ENCODE assay signal across 6 cellular contexts in the genomic region with DNA sequence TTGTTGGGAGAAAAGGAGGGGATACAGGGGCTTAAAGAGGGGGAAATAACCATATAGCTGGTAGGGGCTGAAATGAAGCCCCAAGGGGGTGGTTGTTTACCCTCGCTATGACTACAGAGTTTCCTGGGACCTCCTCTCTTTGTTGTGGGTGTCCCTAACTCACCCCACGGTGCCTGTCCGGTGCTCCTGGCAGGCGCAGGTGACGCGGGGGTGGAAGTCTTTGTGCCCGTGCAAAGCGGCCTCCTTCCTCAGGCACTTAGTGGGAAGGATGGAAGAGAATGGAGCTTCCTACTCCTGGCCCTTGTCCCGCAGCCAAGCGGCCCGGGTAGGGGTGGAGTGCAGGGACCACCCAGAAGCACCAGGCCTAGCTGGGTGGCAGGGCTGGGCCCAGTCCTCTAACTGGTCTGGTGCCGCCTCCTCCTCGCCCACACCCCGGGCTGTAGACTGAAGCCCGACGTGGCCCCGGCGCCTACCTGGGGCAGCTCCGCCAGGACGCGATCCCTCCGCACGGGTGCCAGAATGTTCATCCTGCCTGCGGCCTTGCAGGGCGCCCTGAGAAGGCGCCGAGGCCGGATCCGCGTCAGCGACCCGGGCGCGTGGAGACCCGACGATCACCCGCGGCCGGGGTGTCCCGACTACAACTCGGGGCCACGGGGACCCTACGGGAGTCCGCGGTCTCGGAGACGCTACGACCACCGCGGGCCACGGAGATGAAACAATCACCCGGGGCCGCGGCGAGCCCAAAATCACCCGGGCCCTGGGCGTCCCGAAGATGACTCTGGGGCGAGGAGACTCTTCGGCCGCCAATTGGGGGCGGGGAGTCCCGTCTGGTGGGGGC. TPM values are rescaled to one million over a fixed set of nuclear protein-coding genes. Genes with fewer than 3 reads are reported as not detected.
DNase-seq lines count a peak whose midpoint lies in the region; ATAC-seq and TF ChIP-seq lines count a peak whose summit lies in the region.

No MANE protein-coding gene starts in this region.

- H3K4me3 ChIP-seq in neuronal stem cell (ENCODE audit: low read length in 2 of 2) = peak overlapping the region; percentile 89 to 92

- ATAC-seq in GM18520 (IDR thresholded peaks at IDR 0.05; ENCODE audit: unreplicated experiment) (no peak), GM21717 (IDR thresholded peaks at IDR 0.05; ENCODE audit: unreplicated experiment) (no peak)

- TF ChIP-seq CTCF in H9 (conservative IDR thresholded peaks at IDR 0.05) (no peak), GM10266 (IDR thresholded peaks at IDR 0.05; ENCODE audit: control insufficient read depth, insufficient read depth, low read depth, missing control alignments) (no peak)

- no peak overlapping the region for H2BK20ac ChIP-seq in H9 (ENCODE audit: low read depth, low read length, poor library complexity, severe bottlenecking)

- H4K5ac ChIP-seq in H9 (ENCODE audit: insufficient read length, low read depth, low read length) = no peak overlapping the region

- H3K14ac ChIP-seq in H9 (ENCODE audit: insufficient read depth, low read length) = peak overlapping the region; percentile 4
- H3K14ac ChIP-seq in neuronal stem cell (ENCODE audit: low read length) = peak overlapping the region; percentile 28

- peak overlapping the region; percentile 59 for H3K9ac ChIP-seq in H9 (ENCODE audit: extremely low read depth, insufficient read length, low read length)
- H3K9ac ChIP-seq in neuronal stem cell (ENCODE audit: low read depth, low read length, poor library complexity) = peak overlapping the region; percentile 97

- no peak overlapping the region for H3K23ac ChIP-seq in H9 (ENCODE audit: insufficient read length, low read depth, low read length)
- peak overlapping the region; percentile 53 for H3K23ac ChIP-seq in neuronal stem cell (ENCODE audit: low read depth, low read length, poor library complexity)

- no CpG with 5 or more reads among the region's 63 CpGs for WGBS in H9 (ENCODE audit: extremely low coverage, insufficient read length, low lambda C conversion rate)
- WGBS in neuronal stem cell (ENCODE audit: extremely low coverage in 2 of 2, insufficient read length in 2 of 2, insufficient replicate concordance in 1 of 2), 2 donors = no CpG with 5 or more reads among the region's 63 CpGs

- no peaks in the 10 kb centered on the region for H3K9me3 ChIP-seq in H9 (ENCODE audit: control insufficient read depth, low read depth, low read length)
- no peaks in the 10 kb centered on the region for H3K9me3 ChIP-seq in neuronal stem cell (replicated peaks in 1 of 2; ENCODE audit: control insufficient read depth in 2 of 2, insufficient read depth in 1 of 2, low read depth in 1 of 2, low read length in 2 of 2)

- H3K79me1 ChIP-seq in H9 (ENCODE audit: insufficient read depth, low read depth, low read length, poor library complexity, severe bottlenecking) (peaks cover 4% of the 10 kb centered on the region), neuronal stem cell (ENCODE audit: low read depth, low read length) (peaks cover 10% of the 10 kb centered on the region)

- peaks cover 24 to 60% of the 10 kb centered on the region in 2 donors for H3K36me3 ChIP-seq in neuronal stem cell (replicated peaks in 1 of 2; ENCODE audit: control insufficient read depth in 2 of 2, insufficient read depth in 2 of 2, low read length in 2 of 2)

- peak overlapping the region in 2 of 3 experiments; percentile 70 to 92; a peak in 3 of 7 replicates for H3K27ac Mint-ChIP-seq in H9

- H2BK5ac ChIP-seq in H9 (ENCODE audit: insufficient read length, low read length) (no peak overlapping the region), neuronal stem cell (ENCODE audit: low read length) (peak overlapping the region; percentile 11)

- peaks cover 30 to 52% of the 10 kb centered on the region in 2 experiments for H3K4me1 Mint-ChIP-seq in H9

- H2BK15ac ChIP-seq in H9 (ENCODE audit: low read depth, low read length) = no peak overlapping the region
- H2BK15ac ChIP-seq in neuronal stem cell (ENCODE audit: low read length) = peak overlapping the region; percentile 96

- no peak overlapping the region for H2AFZ ChIP-seq in H9 (ENCODE audit: low read length)
- H2AFZ ChIP-seq in neuronal stem cell (ENCODE audit: low read length) = peak overlapping the region; percentile 87

- peaks cover 8% of the 10 kb centered on the region; the same call in 1 of the 2 replicates for H3K4me1 ChIP-seq in H9 (ENCODE audit: insufficient read depth, low read length)
- H3K4me1 ChIP-seq in neuronal stem cell (ENCODE audit: control insufficient read depth in 2 of 2, insufficient read depth in 1 of 2, low read depth in 1 of 2, low read length in 2 of 2) = peaks cover 19 to 27% of the 10 kb centered on the region in 2 donors

- H3K27me3 ChIP-seq in H9 (ENCODE audit: insufficient read depth, low read length) = no peaks in the 10 kb centered on the region
- no peaks in the 10 kb centered on the region for H3K27me3 ChIP-seq in neuronal stem cell (ENCODE audit: control insufficient read depth in 3 of 3, insufficient read depth in 3 of 3, low read depth in 1 of 3, low read length in 3 of 3)

- H3K4me3 Mint-ChIP-seq in H9 = peak overlapping the region; percentile 99

- no peak overlapping the region for H3K27ac ChIP-seq in H9 (ENCODE audit: insufficient read length, low read depth, low read length)
- H3K27ac ChIP-seq in caudate nucleus (ENCODE audit: low read depth, low read length) = peak overlapping the region; percentile 77
- peak overlapping the region; percentile 66 for H3K27ac ChIP-seq in neuronal stem cell (replicated peaks; ENCODE audit: low read length)

- no peak overlapping the region for H2AK5ac ChIP-seq in H9 (ENCODE audit: insufficient read length, low read length)
- peak overlapping the region; percentile 54 for H2AK5ac ChIP-seq in neuronal stem cell (ENCODE audit: low read depth, low read length)

- H4K8ac ChIP-seq in H9 (replicated peaks; ENCODE audit: insufficient read length, low read depth, low read length) = no peak overlapping the region
- peak overlapping the region; percentile 93 for H4K8ac ChIP-seq in neuronal stem cell (ENCODE audit: low read depth, low read length)

- H2BK120ac ChIP-seq in H9 (ENCODE audit: low read depth, low read length, poor library complexity, severe bottlenecking) = no peak overlapping the region
- H2BK120ac ChIP-seq in neuronal stem cell (ENCODE audit: low read depth, low read length) = peak overlapping the region; percentile 58

- H3K27me3 Mint-ChIP-seq in H9 (ENCODE audit: low read depth) = no peaks in the 10 kb centered on the region

- no peak overlapping the region for H2BK12ac ChIP-seq in H9 (ENCODE audit: insufficient read length, low read depth, low read length)
- no peak overlapping the region for H2BK12ac ChIP-seq in neuronal stem cell (ENCODE audit: low read length)

- no peak overlapping the region for H4K91ac ChIP-seq in H9 (ENCODE audit: insufficient read length, low read depth, low read length)
- peak overlapping the region; percentile 73 for H4K91ac ChIP-seq in neuronal stem cell (ENCODE audit: low read depth, low read length, poor library complexity)

- H3K18ac ChIP-seq in H9 (ENCODE audit: insufficient read length, low read depth, low read length) (peak overlapping the region; percentile 49), neuronal stem cell (ENCODE audit: low read length) (peak overlapping the region; percentile 97)

- H4K20me1 ChIP-seq in H9 (ENCODE audit: control insufficient read depth, insufficient read depth, insufficient read length) = no peaks in the 10 kb centered on the region

- peak; percentile 55 for DNase-seq in H9
- peak in 1 of 61 donors; percentile 6 for DNase-seq in caudate nucleus (lab: John Stamatoyannopoulos, UW)
- peak; percentile 51 for DNase-seq in neuronal stem cell (ENCODE audit: low spot score)
- DNase-seq in GM10266 (ENCODE audit: extremely low spot score) = no peak

- H3K4me2 ChIP-seq in H9 (ENCODE audit: insufficient read depth, insufficient read length, low read length) (peak overlapping the region; percentile 67), neuronal stem cell (ENCODE audit: insufficient read depth, low read length, poor library complexity, severe bottlenecking) (peak overlapping the region; percentile 80)

- H3K4ac ChIP-seq in H9 (ENCODE audit: low read depth, low read length) (no peak overlapping the region), neuronal stem cell (ENCODE audit: low read length) (peak overlapping the region; percentile 39)

- H3K36me3 Mint-ChIP-seq in H9 (ENCODE audit: insufficient read depth in 1 of 3, low read depth in 3 of 3) = peaks cover 46 to 60% (median 47%) of the 10 kb centered on the region in 3 experiments

- H3K23me2 ChIP-seq in H9 (ENCODE audit: insufficient read length, low read depth, low read length, poor library complexity, severe bottlenecking) = peaks cover 27% of the 10 kb centered on the region

- H3K56ac ChIP-seq in H9 (ENCODE audit: insufficient read length, low read depth, low read length) = no peak overlapping the region

- H3K9me3 Mint-ChIP-seq in H9 = no peaks in the 10 kb centered on the region; a peak in 1 of 5 replicates

- H3T11ph ChIP-seq in H9 (ENCODE audit: low read length) = no peak overlapping the region

- H3K79me2 ChIP-seq in H9 (ENCODE audit: insufficient read depth, low read length) = peaks cover 24% of the 10 kb centered on the region; the same call in 1 of the 2 replicates

RNA-seq across cellular contexts. Expression of a gene that starts 0.7 kb away (rescaled TPM):
- total RNA-seq in H9 (2021) = 189 and 190 TPM in 2 replicates
- polyA plus RNA-seq in neuronal stem cell (2013, experiment 1 of 2) = 76.6 TPM
- polyA plus RNA-seq in neuronal stem cell (2013, experiment 2 of 2) = 73.6 TPM

RNA-seq across cellular contexts. Expression of a gene that starts 2.8 kb away (rescaled TPM):
- 2,008 and 2,053 TPM in 2 replicates for total RNA-seq in H9 (2021)
- polyA plus RNA-seq in neuronal stem cell (2013, experiment 1 of 2) = 3,397 TPM
- 3,279 TPM for polyA plus RNA-seq in neuronal stem cell (2013, experiment 2 of 2)

RNA-seq across cellular contexts. Expression of a gene that starts 5.3 kb away (rescaled TPM):
- 14.2 and 15.0 TPM in 2 replicates for total RNA-seq in H9 (2021)
- polyA plus RNA-seq in neuronal stem cell (2013, experiment 1 of 2) = 24.4 TPM
- polyA plus RNA-seq in neuronal stem cell (2013, experiment 2 of 2) = 25.2 TPM

RNA-seq across cellular contexts. Expression of a gene that starts 9.1 kb away (rescaled TPM):
- 46.4 and 50.7 TPM in 2 replicates for total RNA-seq in H9 (2021)
- 9.1 TPM for polyA plus RNA-seq in neuronal stem cell (2013, experiment 1 of 2)
- polyA plus RNA-seq in neuronal stem cell (2013, experiment 2 of 2) = 8.3 TPM

RNA-seq across cellular contexts. Expression of a gene that starts 11.6 kb away (rescaled TPM):
- 16.6 and 18.8 TPM in 2 replicates for total RNA-seq in H9 (2021)
- polyA plus RNA-seq in neuronal stem cell (2013, experiment 1 of 2) = 4.5 TPM
- 4.3 TPM for polyA plus RNA-seq in neuronal stem cell (2013, experiment 2 of 2)
